13 cellular contexts compared by ENCODE assay signal in genomic region chr18:62445386-62445917, GRCh38.
A peak's percentile ranks its signal among the peaks of the same experiment; 100 is the strongest.
DNase-seq lines count a peak whose midpoint lies in the region; TF ChIP-seq lines count a peak whose summit lies in the region.
"Had no signal": no experiment of that assay in that cellular context is flagged by ENCODE, and none has a peak within 500 bp of the region (broad histone marks: within the 10 kb centered on the region; RNA-seq: fewer than 3 reads in every experiment).

No MANE protein-coding gene starts in this region.

- H3K4ac ChIP-seq in trophoblast cell (ENCODE audit: low read depth, low read length), result no peak overlapping the region

- H2BK12ac ChIP-seq in trophoblast cell (ENCODE audit: low read length), result no peak overlapping the region

- TF ChIP-seq CTCF in right atrium auricular region (IDR thresholded peaks at IDR 0.05) (no peak), left ventricle myocardium inferior (IDR thresholded peaks at IDR 0.05; ENCODE audit: borderline replicate concordance) (no peak), HEK293 (tag by site-specific recombination; IDR thresholded peaks at IDR 0.05) (no peak)

- H3K79me2 ChIP-seq in trophoblast cell (ENCODE audit: control insufficient read depth, insufficient read depth, low read length, poor library complexity), result no peaks in the 10 kb centered on the region
- H3K79me2 ChIP-seq: parathyroid adenoma had no signal

- POLR2A ChIA-PET in HEK293 (lab: Yijun Ruan, JAX), result no interaction called here

- no peak overlapping the region for H2BK5ac ChIP-seq in trophoblast cell (ENCODE audit: low read depth, low read length, poor library complexity)

- H3K23ac ChIP-seq in trophoblast cell (ENCODE audit: low read length), result no peak overlapping the region

- intact Hi-C loops in left ventricle myocardium inferior (cut with micrococcal nuclease), result no loop called here

- no peak overlapping the region for H2BK120ac ChIP-seq in trophoblast cell (ENCODE audit: insufficient read depth, low read length, poor library complexity)

- H3K4me1 ChIP-seq in right atrium auricular region, result peaks cover 0 to 4% of the 10 kb centered on the region in 2 donors
- peaks cover 4% of the 10 kb centered on the region for H3K4me1 ChIP-seq in left ventricle myocardium inferior
- H3K4me1 ChIP-seq in HEK293 (ENCODE audit: control insufficient read depth, insufficient read depth, low read length), result peaks cover 10% of the 10 kb centered on the region
- H3K4me1 ChIP-seq in effector memory CD4-positive, alpha-beta T cell (ENCODE audit: control insufficient read depth, insufficient read depth, low read length, poor library complexity, severe bottlenecking), result no peaks in the 10 kb centered on the region
- H3K4me1 ChIP-seq in trophoblast cell (ENCODE audit: control insufficient read depth in 1 of 2, insufficient read depth in 2 of 2, low read length in 2 of 2), result no peaks in the 10 kb centered on the region
- H3K4me1 ChIP-seq: parathyroid adenoma had no signal

- H4K12ac ChIP-seq in trophoblast cell (ENCODE audit: low read depth, low read length), result no peak overlapping the region

- no peak overlapping the region for H4K8ac ChIP-seq in trophoblast cell (ENCODE audit: low read depth, low read length)

- H3K4me3 ChIP-seq in right atrium auricular region (no peak overlapping the region), left ventricle myocardium inferior (no peak overlapping the region), HEK293 (ENCODE audit: low read depth, low read length) (no peak overlapping the region), trophoblast cell (ENCODE audit: low read depth, low read length) (no peak overlapping the region)
- H3K4me3 ChIP-seq in effector memory CD4-positive, alpha-beta T cell (ENCODE audit: insufficient read depth, low read depth, low read length, poor library complexity, severe bottlenecking), result no peak overlapping the region
- H3K4me3 ChIP-seq: heart left ventricle, lung, SJSA1 had no signal

- H3K36me3 ChIP-seq in right atrium auricular region (no peaks in the 10 kb centered on the region), left ventricle myocardium inferior (no peaks in the 10 kb centered on the region), HEK293 (ENCODE audit: control insufficient read depth in 2 of 2, insufficient read depth in 1 of 2, low read length in 2 of 2) (no peaks in the 10 kb centered on the region), trophoblast cell (ENCODE audit: control insufficient read depth in 1 of 2, insufficient read depth in 2 of 2, low read length in 2 of 2) (peaks cover 0 to 2% of the 10 kb centered on the region in 2 experiments)
- no peaks in the 10 kb centered on the region for H3K36me3 ChIP-seq in effector memory CD4-positive, alpha-beta T cell (ENCODE audit: control insufficient read depth, insufficient read depth, low read length)
- H3K36me3 ChIP-seq: heart left ventricle, SJSA1 had no signal

- no peak overlapping the region for H3K9ac ChIP-seq in trophoblast cell (ENCODE audit: low read length)
- H3K9ac ChIP-seq: parathyroid adenoma had no signal

- H3K18ac ChIP-seq in trophoblast cell (ENCODE audit: low read length), result no peak overlapping the region

- H2AFZ ChIP-seq in trophoblast cell (ENCODE audit: insufficient read depth, low read length, poor library complexity), result no peak overlapping the region
- H2AFZ ChIP-seq: parathyroid adenoma had no signal

- H3K9me3 ChIP-seq in right atrium auricular region (peaks cover 0 to 5% of the 10 kb centered on the region in 2 donors), left ventricle myocardium inferior (replicated peaks) (peaks cover 9% of the 10 kb centered on the region), HEK293 (ENCODE audit: control insufficient read depth, insufficient read depth, low read depth, low read length) (no peaks in the 10 kb centered on the region), trophoblast cell (ENCODE audit: insufficient read depth, low read depth, low read length) (peaks cover 11% of the 10 kb centered on the region)
- H3K9me3 ChIP-seq in effector memory CD4-positive, alpha-beta T cell (ENCODE audit: control insufficient read depth, low read length), result no peaks in the 10 kb centered on the region
- H3K9me3 ChIP-seq: SJSA1 had no signal

- H4K91ac ChIP-seq in trophoblast cell (ENCODE audit: low read depth, low read length), result no peak overlapping the region

- DNase-seq in right atrium auricular region (ENCODE audit: low spot score), result peak; percentile 36
- DNase-seq in left ventricle myocardium inferior, result no peak
- DNase-seq in NCI-H2081 treated with DMSO at 0.1 percent for 48 hours (lab: John Stamatoyannopoulos, UW), result peak; percentile 94
- peak; percentile 71 for DNase-seq in renal cortical epithelial cell (ENCODE audit: low read depth)
- DNase-seq in effector memory CD4-positive, alpha-beta T cell, result no peak
- DNase-seq in trophoblast cell, result no peak
- DNase-seq in GM19238 (ENCODE audit: insufficient read length, low spot score), result no peak
- DNase-seq: heart left ventricle, NCI-H2029 treated with DMSO at 0.1 percent for 48 hours had no signal

- no peak overlapping the region for H3K27ac ChIP-seq in right atrium auricular region
- no peak overlapping the region for H3K27ac ChIP-seq in left ventricle myocardium inferior (replicated peaks)
- H3K27ac ChIP-seq in HEK293 (ENCODE audit: extremely low read depth, low read depth, low read length), result no peak overlapping the region
- no peak overlapping the region for H3K27ac ChIP-seq in effector memory CD4-positive, alpha-beta T cell (ENCODE audit: insufficient read depth, low read length, poor library complexity, severe bottlenecking)
- H3K27ac ChIP-seq in trophoblast cell (ENCODE audit: low read depth, low read length), result no peak overlapping the region
- H3K27ac ChIP-seq: heart left ventricle, parathyroid adenoma, SJSA1 had no signal

- no peaks in the 10 kb centered on the region for H3K79me1 ChIP-seq in trophoblast cell (ENCODE audit: low read length)

- no peak overlapping the region for H2AK5ac ChIP-seq in trophoblast cell (ENCODE audit: low read length)

- H3K27me3 ChIP-seq in right atrium auricular region (no peaks in the 10 kb centered on the region), left ventricle myocardium inferior (ENCODE audit: low read depth) (no peaks in the 10 kb centered on the region), trophoblast cell (ENCODE audit: insufficient read depth, low read length) (no peaks in the 10 kb centered on the region)
- no peaks in the 10 kb centered on the region for H3K27me3 ChIP-seq in effector memory CD4-positive, alpha-beta T cell (replicated peaks; ENCODE audit: control insufficient read depth, insufficient read depth, low read length, poor library complexity, severe bottlenecking)
- H3K27me3 ChIP-seq: heart left ventricle, SJSA1 had no signal

- no peak overlapping the region for H3K14ac ChIP-seq in trophoblast cell (ENCODE audit: low read length)

- WGBS in trophoblast cell (ENCODE audit: extremely low coverage, insufficient coverage, insufficient read length), result no CpG with 5 or more reads among the region's 4 CpGs

- H3K4me2 ChIP-seq in trophoblast cell (ENCODE audit: low read length), result no peak overlapping the region

- CTCF ChIA-PET in HEK293 (lab: Yijun Ruan, JAX), result interaction anchor here (0.5 to 1.6 kb wide), 2 partner anchors 10 to 20 kb away, joined by 3 to 10 read pairs; no protein-coding TSS in a partner anchor

TF ChIP-seq in HEK293, 187 proteins besides CTCF, POLR2A, EP300 and RAD21 (continues in another document):
- peak; percentile 56 for TF ChIP-seq ZIC2 (tag by site-specific recombination; IDR thresholded peaks at IDR 0.05)
- TF ChIP-seq SP7 (tag by site-specific recombination; IDR thresholded peaks at IDR 0.05), result peak; percentile 100
- 0 out of 2 replicates have a peak, but pooled peaks have one; percentile 35 for TF ChIP-seq ZNF24 (tag by site-specific recombination; IDR thresholded peaks at IDR 0.05)
- peak; percentile 74 for TF ChIP-seq WT1 (tag by site-specific recombination; IDR thresholded peaks at IDR 0.05)
- peak; percentile 44; the same call in 1 of the 2 replicates for TF ChIP-seq ZNF843 (tag by site-specific recombination; IDR thresholded peaks at IDR 0.05)
- peak; percentile 45 for TF ChIP-seq ZEB2 (tag by site-specific recombination; IDR thresholded peaks at IDR 0.05)
- no peak for TF ChIP-seq ZNF266 (tag by site-specific recombination; IDR thresholded peaks at IDR 0.05; ENCODE audit: low read depth)
- peak; percentile 59; the same call in 1 of the 2 replicates for TF ChIP-seq INSM2 (tag by site-specific recombination; IDR thresholded peaks at IDR 0.05)
- TF ChIP-seq ZNF248 (tag by site-specific recombination; IDR thresholded peaks at IDR 0.05), result no peak
- TF ChIP-seq ZNF302 (tag by site-specific recombination; IDR thresholded peaks at IDR 0.05; ENCODE audit: low read depth), result no peak
- TF ChIP-seq GLI2 (tag by site-specific recombination; IDR thresholded peaks at IDR 0.05; ENCODE audit: borderline replicate concordance, low read depth), result peak; percentile 34; the same call in 1 of the 2 replicates
- peak; percentile 73 for TF ChIP-seq PRDM6 (tag by site-specific recombination; IDR thresholded peaks at IDR 0.05)

Comparison
In these comparisons a context has a peak if more than half of its experiments do, and no peak if none do; other contexts are left out.
1. DNase-seq: peak in right atrium auricular region (single experiment), NCI-H2081 treated with DMSO at 0.1 percent for 48 hours (single experiment) and renal cortical epithelial cell (single experiment); none in left ventricle myocardium inferior (single experiment), effector memory CD4-positive, alpha-beta T cell (0 of 3), trophoblast cell (0 of 2) and GM19238 (single experiment).